ENCODE assay signal across 1 cellular context in genomic region chr11:117195208-117195607, GRCh38.
TF ChIP-seq lines count a peak whose summit lies in the region.

No MANE protein-coding gene starts in this region.

TF ChIP-seq in HEK293T, 16 proteins besides CTCF, POLR2A, EP300 and RAD21 (continued from another document):
- TF ChIP-seq ELF4 (IDR thresholded peaks at IDR 0.05) (no peak), ARNT (IDR thresholded peaks at IDR 0.05) (no peak), ZNF384 (IDR thresholded peaks at IDR 0.05) (no peak), HDGF (IDR thresholded peaks at IDR 0.05; ENCODE audit: borderline replicate concordance) (no peak), TARDBP (IDR thresholded peaks at IDR 0.05) (no peak), FOXM1 (IDR thresholded peaks at IDR 0.05; ENCODE audit: borderline replicate concordance) (no peak), FOXA1 (IDR thresholded peaks at IDR 0.05) (no peak)
